1 cellular context compared by ENCODE assay signal in the genomic region with DNA sequence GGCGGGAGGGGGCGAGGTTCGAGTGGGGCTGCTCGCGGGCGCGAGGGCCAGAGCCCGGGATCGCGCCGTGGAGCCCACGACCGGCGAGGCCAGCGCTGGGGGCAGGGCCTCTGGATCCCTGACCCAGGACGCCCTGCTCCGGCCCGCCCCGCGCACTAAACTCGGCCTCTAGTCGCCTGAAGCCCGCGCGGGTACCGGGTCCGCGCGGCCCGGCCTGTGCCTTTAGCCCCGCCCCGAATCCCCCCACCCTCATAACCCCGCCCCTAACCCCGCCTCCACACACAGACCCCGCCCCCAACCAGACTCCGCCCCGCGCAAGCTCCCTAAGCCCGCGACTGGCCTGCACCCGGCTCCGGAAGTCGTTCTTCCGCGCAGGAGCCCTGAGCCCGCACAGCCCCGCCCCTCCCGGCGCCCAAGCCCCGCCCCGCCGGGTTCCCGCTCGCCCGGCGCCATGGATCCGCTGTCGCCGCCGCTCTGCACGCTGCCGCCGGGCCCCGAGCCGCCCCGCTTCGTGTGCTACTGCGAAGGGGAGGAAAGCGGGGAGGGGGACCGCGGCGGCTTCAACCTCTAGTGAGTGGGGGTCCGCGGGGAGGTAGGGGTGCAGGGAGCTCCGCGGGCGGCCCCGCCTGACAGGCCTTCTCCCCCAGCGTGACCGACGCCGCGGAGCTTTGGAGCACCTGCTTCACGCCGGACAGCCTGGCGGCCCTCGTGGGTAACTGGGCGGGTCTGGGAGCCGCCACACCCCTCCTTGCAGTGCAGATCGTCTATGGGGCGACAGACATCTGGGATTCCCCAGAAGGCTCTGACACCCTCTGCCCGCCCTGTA.
TF ChIP-seq lines count a peak whose summit lies in the region.

A gene with protein sequence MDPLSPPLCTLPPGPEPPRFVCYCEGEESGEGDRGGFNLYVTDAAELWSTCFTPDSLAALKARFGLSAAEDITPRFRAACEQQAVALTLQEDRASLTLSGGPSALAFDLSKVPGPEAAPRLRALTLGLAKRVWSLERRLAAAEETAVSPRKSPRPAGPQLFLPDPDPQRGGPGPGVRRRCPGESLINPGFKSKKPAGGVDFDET (plus strand): TSS at position 430 of the 826 bp plus-strand sequence. CDS start 22 bp downstream, at position 452.

TF ChIP-seq in HepG2, 621 proteins besides CTCF, POLR2A, EP300 and RAD21 (continued from another document and continues in another):
- TF ChIP-seq, protein P1, sequence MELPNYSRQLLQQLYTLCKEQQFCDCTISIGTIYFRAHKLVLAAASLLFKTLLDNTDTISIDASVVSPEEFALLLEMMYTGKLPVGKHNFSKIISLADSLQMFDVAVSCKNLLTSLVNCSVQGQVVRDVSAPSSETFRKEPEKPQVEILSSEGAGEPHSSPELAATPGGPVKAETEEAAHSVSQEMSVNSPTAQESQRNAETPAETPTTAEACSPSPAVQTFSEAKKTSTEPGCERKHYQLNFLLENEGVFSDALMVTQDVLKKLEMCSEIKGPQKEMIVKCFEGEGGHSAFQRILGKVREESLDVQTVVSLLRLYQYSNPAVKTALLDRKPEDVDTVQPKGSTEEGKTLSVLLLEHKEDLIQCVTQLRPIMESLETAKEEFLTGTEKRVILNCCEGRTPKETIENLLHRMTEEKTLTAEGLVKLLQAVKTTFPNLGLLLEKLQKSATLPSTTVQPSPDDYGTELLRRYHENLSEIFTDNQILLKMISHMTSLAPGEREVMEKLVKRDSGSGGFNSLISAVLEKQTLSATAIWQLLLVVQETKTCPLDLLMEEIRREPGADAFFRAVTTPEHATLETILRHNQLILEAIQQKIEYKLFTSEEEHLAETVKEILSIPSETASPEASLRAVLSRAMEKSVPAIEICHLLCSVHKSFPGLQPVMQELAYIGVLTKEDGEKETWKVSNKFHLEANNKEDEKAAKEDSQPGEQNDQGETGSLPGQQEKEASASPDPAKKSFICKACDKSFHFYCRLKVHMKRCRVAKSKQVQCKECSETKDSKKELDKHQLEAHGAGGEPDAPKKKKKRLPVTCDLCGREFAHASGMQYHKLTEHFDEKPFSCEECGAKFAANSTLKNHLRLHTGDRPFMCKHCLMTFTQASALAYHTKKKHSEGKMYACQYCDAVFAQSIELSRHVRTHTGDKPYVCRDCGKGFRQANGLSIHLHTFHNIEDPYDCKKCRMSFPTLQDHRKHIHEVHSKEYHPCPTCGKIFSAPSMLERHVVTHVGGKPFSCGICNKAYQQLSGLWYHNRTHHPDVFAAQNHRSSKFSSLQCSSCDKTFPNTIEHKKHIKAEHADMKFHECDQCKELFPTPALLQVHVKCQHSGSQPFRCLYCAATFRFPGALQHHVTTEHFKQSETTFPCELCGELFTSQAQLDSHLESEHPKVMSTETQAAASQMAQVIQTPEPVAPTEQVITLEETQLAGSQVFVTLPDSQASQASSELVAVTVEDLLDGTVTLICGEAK (IDR thresholded peaks at IDR 0.05) = no peak
- TF ChIP-seq, protein P1 (CRISPR knock-in tag; IDR thresholded peaks at IDR 0.05) = peak; percentile 29; the same call in 1 of the 2 replicates
- TF ChIP-seq SMAD1 (CRISPR knock-in tag; IDR thresholded peaks at IDR 0.05; ENCODE audit: borderline replicate concordance, low read depth) (no peak), TFDP2 (CRISPR knock-in tag; IDR thresholded peaks at IDR 0.05) (peak; percentile 72), ZNF547 (CRISPR knock-in tag; IDR thresholded peaks at IDR 0.05) (peak; percentile 94), HNRNPLL (IDR thresholded peaks at IDR 0.05; ENCODE audit: low read depth, low read length, poor library complexity, severe bottlenecking) (peak; percentile 45), ZSCAN31 (CRISPR knock-in tag; IDR thresholded peaks at IDR 0.05; ENCODE audit: low read depth) (0 out of 2 replicates have a peak, but pooled peaks have one; percentile 19), CREBL2 (CRISPR knock-in tag; IDR thresholded peaks at IDR 0.05; ENCODE audit: borderline replicate concordance) (peak; percentile 49; the same call in 1 of the 2 replicates), ZNF605 (CRISPR knock-in tag; IDR thresholded peaks at IDR 0.05) (peak; percentile 42; the same call in 1 of the 2 replicates), ZNF589 (CRISPR knock-in tag; conservative IDR thresholded peaks at IDR 0.05) (0 out of 2 replicates have a peak, but pooled peaks have one; percentile 52), CREB3 (CRISPR knock-in tag; IDR thresholded peaks at IDR 0.05) (0 out of 2 replicates have a peak, but pooled peaks have one; percentile 68), ZNF784 (CRISPR knock-in tag; IDR thresholded peaks at IDR 0.05; ENCODE audit: borderline replicate concordance) (0 out of 2 replicates have a peak, but pooled peaks have one; percentile 63), ZNF142 (CRISPR knock-in tag; IDR thresholded peaks at IDR 0.05) (peak; percentile 50; the same call in 1 of the 2 replicates), ZNF766 (CRISPR knock-in tag; IDR thresholded peaks at IDR 0.05; ENCODE audit: borderline replicate concordance) (0 out of 2 replicates have a peak, but pooled peaks have one; percentile 77), ZXDC (CRISPR knock-in tag; IDR thresholded peaks at IDR 0.05) (no peak), SAFB2 (CRISPR knock-in tag; IDR thresholded peaks at IDR 0.05; ENCODE audit: borderline replicate concordance, low read depth) (0 out of 2 replicates have a peak, but pooled peaks have one; percentile 41), ZNF558 (CRISPR knock-in tag; IDR thresholded peaks at IDR 0.05; ENCODE audit: borderline replicate concordance) (peak; percentile 55; the same call in 1 of the 2 replicates)
- TF ChIP-seq, protein P2, sequence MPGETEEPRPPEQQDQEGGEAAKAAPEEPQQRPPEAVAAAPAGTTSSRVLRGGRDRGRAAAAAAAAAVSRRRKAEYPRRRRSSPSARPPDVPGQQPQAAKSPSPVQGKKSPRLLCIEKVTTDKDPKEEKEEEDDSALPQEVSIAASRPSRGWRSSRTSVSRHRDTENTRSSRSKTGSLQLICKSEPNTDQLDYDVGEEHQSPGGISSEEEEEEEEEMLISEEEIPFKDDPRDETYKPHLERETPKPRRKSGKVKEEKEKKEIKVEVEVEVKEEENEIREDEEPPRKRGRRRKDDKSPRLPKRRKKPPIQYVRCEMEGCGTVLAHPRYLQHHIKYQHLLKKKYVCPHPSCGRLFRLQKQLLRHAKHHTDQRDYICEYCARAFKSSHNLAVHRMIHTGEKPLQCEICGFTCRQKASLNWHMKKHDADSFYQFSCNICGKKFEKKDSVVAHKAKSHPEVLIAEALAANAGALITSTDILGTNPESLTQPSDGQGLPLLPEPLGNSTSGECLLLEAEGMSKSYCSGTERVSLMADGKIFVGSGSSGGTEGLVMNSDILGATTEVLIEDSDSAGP (CRISPR knock-in tag; IDR thresholded peaks at IDR 0.05; ENCODE audit: borderline replicate concordance) = no peak; the same call in 1 of the 2 replicates
